ENCODE assay signal across 9 cellular contexts in genomic region chr6:158242071-158242606, GRCh38.
DNase-seq lines count a peak whose midpoint lies in the region; ATAC-seq, FAIRE-seq and TF ChIP-seq lines count a peak whose summit lies in the region.
"Had no signal": no experiment of that assay in that cellular context is flagged by ENCODE, and none has a peak within 500 bp of the region (broad histone marks: within the 10 kb centered on the region; RNA-seq: fewer than 3 reads in every experiment).

No MANE protein-coding gene starts in this region.

- H3K9me3 Mint-ChIP-seq in activated T-helper 17 cell treated with anti-CD3 and anti-CD28 coated beads, Interleukin-2, amount 50 U/mL, for 72 hours: no peaks in the 10 kb centered on the region
- H3K9me3 Mint-ChIP-seq in progenitor cell of endocrine pancreas (ENCODE audit: low read depth): no peaks in the 10 kb centered on the region

- peaks cover 10% of the 10 kb centered on the region for H3K36me3 Mint-ChIP-seq in activated T-helper 17 cell treated with anti-CD3 and anti-CD28 coated beads, Interleukin-2, amount 50 U/mL, for 72 hours (ENCODE audit: low read depth)
- peaks cover 15% of the 10 kb centered on the region for H3K36me3 Mint-ChIP-seq in progenitor cell of endocrine pancreas (ENCODE audit: insufficient read depth)

- peaks cover 25% of the 10 kb centered on the region for H3K4me1 Mint-ChIP-seq in activated T-helper 17 cell treated with anti-CD3 and anti-CD28 coated beads, Interleukin-2, amount 50 U/mL, for 72 hours
- peaks cover 13% of the 10 kb centered on the region for H3K4me1 Mint-ChIP-seq in progenitor cell of endocrine pancreas (ENCODE audit: low read depth)

- H3K4me3 ChIP-seq in WERI-Rb-1 (ENCODE audit: low read depth, low read length): no peak overlapping the region

- H3K4me3 Mint-ChIP-seq in activated T-helper 17 cell treated with anti-CD3 and anti-CD28 coated beads, Interleukin-2, amount 50 U/mL, for 72 hours: peak overlapping the region; percentile 47
- H3K4me3 Mint-ChIP-seq in progenitor cell of endocrine pancreas (ENCODE audit: low read depth): peak overlapping the region; percentile 2

- ATAC-seq in HG02678 (IDR thresholded peaks at IDR 0.05; ENCODE audit: unreplicated experiment): peak; percentile 9
- peak; percentile 7 for ATAC-seq in activated T-helper 17 cell treated with anti-CD3 and anti-CD28 coated beads, Interleukin-2, amount 50 U/mL, for 72 hours (replicated peaks)

- H3K27me3 Mint-ChIP-seq in activated T-helper 17 cell treated with anti-CD3 and anti-CD28 coated beads, Interleukin-2, amount 50 U/mL, for 72 hours: no peaks in the 10 kb centered on the region
- no peaks in the 10 kb centered on the region for H3K27me3 Mint-ChIP-seq in progenitor cell of endocrine pancreas

- no peaks in the 10 kb centered on the region for H3K27me3 ChIP-seq in WERI-Rb-1 (ENCODE audit: insufficient read depth, low read depth, severe bottlenecking)

- H3K27ac Mint-ChIP-seq in activated T-helper 17 cell treated with anti-CD3 and anti-CD28 coated beads, Interleukin-2, amount 50 U/mL, for 72 hours: peak overlapping the region; percentile 53
- H3K27ac Mint-ChIP-seq in progenitor cell of endocrine pancreas: peak overlapping the region; percentile 88

- no peaks in the 10 kb centered on the region for H3K9me3 ChIP-seq in WERI-Rb-1 (ENCODE audit: severe bottlenecking)

- peaks cover 23% of the 10 kb centered on the region for H3K36me3 ChIP-seq in WERI-Rb-1

- FAIRE-seq in frontal cortex (lab: Jason Lieb, UNC): no peak
- FAIRE-seq: H1 had no signal

- no peak for TF ChIP-seq CTCF in progenitor cell of endocrine pancreas (IDR thresholded peaks at IDR 0.05; ENCODE audit: unreplicated experiment)
- no peak for TF ChIP-seq CTCF in WERI-Rb-1 (IDR thresholded peaks at IDR 0.05; ENCODE audit: low read depth, low read length)

- DNase-seq in NCI-H2196 (lab: John Stamatoyannopoulos, UW; ENCODE audit: unreplicated experiment) (peak; percentile 5), NCI-H2196 treated with DMSO at 0.1 percent for 48 hours (lab: John Stamatoyannopoulos, UW; ENCODE audit: unreplicated experiment) (no peak), progenitor cell of endocrine pancreas (ENCODE audit: low spot score, unreplicated experiment) (no peak), WERI-Rb-1 (no peak), frontal cortex (ENCODE audit: low spot score in 2 of 2) (no peak)
- no peak for DNase-seq in activated CD4-positive, CD25-positive, alpha-beta regulatory T cell (lab: John Stamatoyannopoulos, UW)

- no peak overlapping the region; the same call in 1 of the 2 replicates for H3K27ac ChIP-seq in WERI-Rb-1
